Comparison of ENCODE assay signal across 1 cellular context in genomic region chrX:108299101-108299591, GRCh38.
TF ChIP-seq lines count a peak whose summit lies in the region.

No MANE protein-coding gene starts in this region.

TF ChIP-seq in IMR-90, 13 proteins besides CTCF, POLR2A, EP300 and RAD21 (continued from another document):
- TF ChIP-seq BHLHE40 (IDR thresholded peaks at IDR 0.05; ENCODE audit: low read depth, low read length) (no peak), MAFK (IDR thresholded peaks at IDR 0.05; ENCODE audit: low read depth, low read length) (no peak), FOS (IDR thresholded peaks at IDR 0.05; ENCODE audit: low read depth, low read length) (no peak), RFX5 (IDR thresholded peaks at IDR 0.05; ENCODE audit: low read depth, low read length) (no peak)
